15 cellular contexts compared by ENCODE assay signal in genomic region chr2:26805241-26805676, GRCh38. TPM values are rescaled to one million over a fixed set of nuclear protein-coding genes. Genes with fewer than 3 reads are reported as not detected.
DNase-seq lines count a peak whose midpoint lies in the region; ATAC-seq and TF ChIP-seq lines count a peak whose summit lies in the region.
"Had no signal": no experiment of that assay in that cellular context is flagged by ENCODE, and none has a peak within 500 bp of the region (broad histone marks: within the 10 kb centered on the region; RNA-seq: fewer than 3 reads in every experiment).

No MANE protein-coding gene starts in this region.

- H3K79me2 ChIP-seq in neural progenitor cell (ENCODE audit: low read depth), result no peaks in the 10 kb centered on the region

- H3K36me3 Mint-ChIP-seq in neural progenitor cell, result peaks cover 19% of the 10 kb centered on the region

- H3K9ac ChIP-seq in neural progenitor cell, result no peak overlapping the region

- H3K9me3 ChIP-seq in neural progenitor cell (ENCODE audit: low read depth), result no peaks in the 10 kb centered on the region
- no peaks in the 10 kb centered on the region for H3K9me3 ChIP-seq in suprapubic skin
- H3K9me3 ChIP-seq in mucosa of descending colon, result no peaks in the 10 kb centered on the region

- peak overlapping the region; percentile 7 for H3K27ac Mint-ChIP-seq in neural progenitor cell
- H3K27ac Mint-ChIP-seq: effector memory CD8-positive, alpha-beta T cell had no signal

- no peak overlapping the region for H3K4me2 ChIP-seq in neural progenitor cell

- DNase-seq in EL, result peak; percentile 96
- DNase-seq in NCI-H226, result peak; percentile 94
- DNase-seq in cardiac fibroblast (ENCODE audit: low read depth in 2 of 2), result peak; percentile 26 to 83
- DNase-seq in neural progenitor cell (ENCODE audit: low spot score), result no peak
- no peak for DNase-seq in left cardiac atrium
- DNase-seq in suprapubic skin (ENCODE audit: low spot score in 2 of 2), result no peak
- DNase-seq in mucosa of descending colon, result no peak
- DNase-seq: anterior cingulate cortex; DMS 273 treated with DMSO at 0.1 percent for 48 hours; effector memory CD8-positive, alpha-beta T cell; Kasumi-1; T-helper 9 cell had no signal

- no peak overlapping the region for H2AFZ ChIP-seq in neural progenitor cell (replicated peaks)

- no peak overlapping the region for H3K4me3 ChIP-seq in cardiac fibroblast (replicated peaks in 1 of 2; ENCODE audit: low read depth in 2 of 2, low read length in 2 of 2)
- H3K4me3 ChIP-seq in neural progenitor cell, result no peak overlapping the region
- no peak overlapping the region for H3K4me3 ChIP-seq in suprapubic skin
- H3K4me3 ChIP-seq in mucosa of descending colon, result no peak overlapping the region

- TF ChIP-seq EP300 in suprapubic skin (IDR thresholded peaks at IDR 0.05), result no peak

- peaks cover 11% of the 10 kb centered on the region for H3K4me1 ChIP-seq in neural progenitor cell
- H3K4me1 ChIP-seq in suprapubic skin, result no peaks in the 10 kb centered on the region
- no peaks in the 10 kb centered on the region for H3K4me1 ChIP-seq in mucosa of descending colon (ENCODE audit: low read depth)

- H3K4me1 Mint-ChIP-seq in neural progenitor cell, result peaks cover 25% of the 10 kb centered on the region

- H3K27ac ChIP-seq in neural progenitor cell (no peak overlapping the region), suprapubic skin (no peak overlapping the region)

- intact Hi-C loops in left cardiac atrium (cut with DNase I), result no loop called here
- intact Hi-C loops in mucosa of descending colon (cut with DNase I, micrococcal nuclease), result no loop called here

- TF ChIP-seq CTCF in cardiac fibroblast (IDR thresholded peaks at IDR 0.05; ENCODE audit: low read depth, low read length), result no peak
- no peak for TF ChIP-seq CTCF in neural progenitor cell (IDR thresholded peaks at IDR 0.05)
- TF ChIP-seq CTCF in suprapubic skin (IDR thresholded peaks at IDR 0.05), result no peak
- TF ChIP-seq CTCF in mucosa of descending colon (IDR thresholded peaks at IDR 0.05), result no peak

- no peaks in the 10 kb centered on the region for H3K9me3 Mint-ChIP-seq in neural progenitor cell
- H3K9me3 Mint-ChIP-seq: effector memory CD8-positive, alpha-beta T cell had no signal

- peaks cover 10% of the 10 kb centered on the region for H3F3A ChIP-seq in neural progenitor cell (ENCODE audit: low read depth)

- peaks cover 8% of the 10 kb centered on the region for H3K27me3 Mint-ChIP-seq in neural progenitor cell (ENCODE audit: insufficient read depth, low read depth)

- no peak overlapping the region for H3K4me3 Mint-ChIP-seq in neural progenitor cell
- H3K4me3 Mint-ChIP-seq: effector memory CD8-positive, alpha-beta T cell had no signal

- no peaks in the 10 kb centered on the region for H3K27me3 ChIP-seq in neural progenitor cell
- H3K27me3 ChIP-seq in suprapubic skin, result no peaks in the 10 kb centered on the region

- peaks cover 7% of the 10 kb centered on the region for H4K20me1 ChIP-seq in neural progenitor cell (ENCODE audit: low read depth)

- TF ChIP-seq POLR2A in suprapubic skin (IDR thresholded peaks at IDR 0.05), result no peak

- no peaks in the 10 kb centered on the region for H3K36me3 ChIP-seq in neural progenitor cell
- no peaks in the 10 kb centered on the region for H3K36me3 ChIP-seq in suprapubic skin
- no peaks in the 10 kb centered on the region for H3K36me3 ChIP-seq in mucosa of descending colon (ENCODE audit: low read depth)

- ATAC-seq in left cardiac atrium (no peak), GM18867 (IDR thresholded peaks at IDR 0.05; ENCODE audit: unreplicated experiment) (no peak), mucosa of descending colon (no peak)
- ATAC-seq: effector memory CD8-positive, alpha-beta T cell had no signal

- WGBS in suprapubic skin, result 81% methylated on average over 5 of the region's 5 CpGs

RNA-seq across cellular contexts. Expression of gene CENPA, which starts 19.4 kb away (rescaled TPM):
- 42.8 and 55.0 TPM in 2 replicates for total RNA-seq in neural progenitor cell (ENCODE audit: low replicate concordance)
- under 1 TPM in 1 of 2 donors, not detected in 1; 0.38 TPM for total RNA-seq in left cardiac atrium
- 1 to 10 TPM; 1.9 to 3.9 (median 3.0) TPM for total RNA-seq in suprapubic skin
- 10 to 100 TPM in 1 of 3 donors, 1 to 10 TPM in 2; 1.0 to 10.1 (median 1.7) TPM for total RNA-seq in mucosa of descending colon

RNA-seq across cellular contexts. Expression of gene SLC35F6, which starts 41.2 kb away (rescaled TPM):
- 5.6 and 11.6 TPM in 2 replicates for total RNA-seq in neural progenitor cell (ENCODE audit: low replicate concordance)
- total RNA-seq in left cardiac atrium, result 10 to 100 TPM; 26.4 to 35.5 TPM
- 100 to 1,000 TPM in 1 of 4 donors, 10 to 100 TPM in 3; 76.3 to 114 (median 86.2) TPM for total RNA-seq in suprapubic skin
- 10 to 100 TPM; 27.4 to 33.4 (median 33.3) TPM for total RNA-seq in mucosa of descending colon

RNA-seq across cellular contexts. Expression of gene DPYSL5, which starts 42.7 kb away (rescaled TPM):
- 46.3 and 93.5 TPM in 2 replicates for total RNA-seq in neural progenitor cell (ENCODE audit: low replicate concordance)
- not detected for total RNA-seq in left cardiac atrium
- total RNA-seq in suprapubic skin, result not detected
- 1 to 10 TPM in 1 of 3 donors, under 1 TPM in 2; 0.24 to 1.3 (median 0.38) TPM for total RNA-seq in mucosa of descending colon
- total RNA-seq: mononuclear cell, subcutaneous adipose tissue had no signal

Comparison
In these comparisons a context has a peak if more than half of its experiments do, and no peak if none do; other contexts are left out.
1. DNase-seq: peak in EL (single experiment), NCI-H226 (single experiment) and cardiac fibroblast (2 of 2); none in neural progenitor cell (single experiment), left cardiac atrium (single experiment), suprapubic skin (0 of 2) and mucosa of descending colon (0 of 3).
2. RNA of gene DPYSL5, which starts 42.7 kb away (total RNA-seq): 46.3 to 93.5 TPM in neural progenitor cell; 0.24 to 1.3 TPM in mucosa of descending colon, not detected in left cardiac atrium and not detected in suprapubic skin; every median in the first group is over 10 times any median in the second.